ENCODE assay signal across 1 cellular context in genomic region chr2:223044092-223044836, GRCh38.
TF ChIP-seq lines count a peak whose summit lies in the region.

No MANE protein-coding gene starts in this region.

TF ChIP-seq in K562, 482 proteins besides CTCF, POLR2A, EP300 and RAD21 (continued from another document):
- TF ChIP-seq BRF2 (IDR thresholded peaks at IDR 0.05; ENCODE audit: borderline replicate concordance, insufficient read depth, insufficient read length) (no peak), ZNF23 (CRISPR knock-in tag; IDR thresholded peaks at IDR 0.05) (no peak), ZBTB49 (CRISPR knock-in tag; IDR thresholded peaks at IDR 0.05; ENCODE audit: borderline replicate concordance) (no peak), RCOR1 (IDR thresholded peaks at IDR 0.05; ENCODE audit: borderline replicate concordance in 1 of 2, low read depth in 2 of 2, low read length in 2 of 2) (peak; percentile 47 to 86; a peak in 3 of 4 replicates), TEAD1 (CRISPR knock-in tag; IDR thresholded peaks at IDR 0.05) (0 out of 4 replicates have a peak, but pooled peaks of 1 of the 2 experiments have one; percentile 30), HDAC3 (IDR thresholded peaks at IDR 0.05; ENCODE audit: borderline replicate concordance, partially characterized antibody) (peak; percentile 47)
TF ChIP-seq in K562: peak in this region for 71.
